ENCODE assay signal across 27 cellular contexts in the genomic region with DNA sequence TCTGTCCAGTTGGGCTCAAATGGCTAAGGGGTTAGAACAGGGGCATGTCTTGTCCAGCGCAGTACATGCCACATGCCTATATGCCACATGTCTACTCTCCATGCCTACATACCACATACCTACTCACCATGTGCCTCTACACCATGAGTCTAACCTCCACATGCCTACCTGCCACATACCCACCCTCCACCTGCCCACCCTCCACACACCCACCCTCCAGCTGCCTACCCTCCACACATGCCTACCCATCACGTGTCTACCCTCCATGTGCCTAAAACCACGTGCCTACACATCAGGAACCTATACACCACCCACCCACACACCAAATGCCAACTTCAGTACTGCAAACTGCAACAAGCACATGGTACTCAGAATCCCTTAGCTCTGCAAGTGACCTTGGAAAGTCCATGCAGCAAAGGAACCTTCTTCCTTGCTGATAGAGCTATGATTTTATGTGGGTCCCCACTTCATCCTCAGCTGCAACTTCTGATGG.
"Had no signal": no experiment of that assay in that cellular context is flagged by ENCODE, and none has a peak within 500 bp of the region (broad histone marks: within the 10 kb centered on the region; RNA-seq: fewer than 3 reads in every experiment).

No MANE protein-coding gene starts in this region.

- H3K9me3 ChIP-seq: SJCRH30 had no signal

- H3K27ac ChIP-seq: KMS-11, SJCRH30, SK-N-MC, WERI-Rb-1 had no signal

- H3K9me3 Mint-ChIP-seq: activated CD4-positive, alpha-beta memory T cell treated with anti-CD3 and anti-CD28 coated beads for 36 hours; activated CD4-positive, alpha-beta T cell treated with anti-CD3 and anti-CD28 coated beads, Interleukin-2, amount 10 ng/mL, durations not matched to agents 7 days and 5 days; activated naive CD4-positive, alpha-beta T cell treated with anti-CD3 and anti-CD28 coated beads, Interleukin-2, amount 10 ng/mL, durations not matched to agents 7 days and 5 days; activated naive CD8-positive, alpha-beta T cell treated with anti-CD3 and anti-CD28 coated beads, Interleukin-2, amount 50 U/mL, for 24 hours; central memory CD8-positive, alpha-beta T cell had no signal

- DNase-seq: activated CD4-positive, alpha-beta memory T cell treated with anti-CD3 and anti-CD28 coated beads for 36 hours; activated CD4-positive, alpha-beta T cell treated with anti-CD3 and anti-CD28 coated beads, Interleukin-2, amount 10 ng/mL, durations not matched to agents 7 days and 5 days; activated CD4-positive, CD25-positive, alpha-beta regulatory T cell; activated CD8-positive, alpha-beta memory T cell treated with anti-CD3 and anti-CD28 coated beads, Interleukin-2, amount 50 U/mL, for 4 hours; activated effector memory CD4-positive, alpha-beta T cell treated with Interleukin-2 at 50 U/mL for 16 hours; activated naive CD4-positive, alpha-beta T cell treated with anti-CD3 and anti-CD28 coated beads, Interleukin-2, amount 10 ng/mL, durations not matched to agents 7 days and 5 days; activated naive CD8-positive, alpha-beta T cell treated with anti-CD3 and anti-CD28 coated beads, Interleukin-2, amount 50 U/mL, for 24 hours; activated T-cell treated with anti-CD3 and anti-CD28 coated beads, Interleukin-2, amount 50 U/mL, for 48 hours; anterior cingulate cortex; NCI-H1092 treated with DMSO at 0.1 percent for 48 hours; NCI-H1417; NCI-H146; NCI-H187; NCI-H2029 treated with DMSO at 0.1 percent for 48 hours; NCI-H2107; NCI-H2171; NCI-H510A treated with DMSO at 0.1 percent for 48 hours; SHP77; SJCRH30; T1000; WERI-Rb-1 had no signal

- H3K27me3 ChIP-seq: SJCRH30 had no signal

- ATAC-seq: activated naive CD8-positive, alpha-beta T cell treated with anti-CD3 and anti-CD28 coated beads, Interleukin-2, amount 50 U/mL, for 24 hours; Panc1 had no signal

- H3K4me3 ChIP-seq: SJCRH30, SK-N-MC had no signal

- H3K27ac Mint-ChIP-seq: activated CD4-positive, alpha-beta memory T cell treated with anti-CD3 and anti-CD28 coated beads for 36 hours; activated CD4-positive, alpha-beta T cell treated with anti-CD3 and anti-CD28 coated beads, Interleukin-2, amount 10 ng/mL, durations not matched to agents 7 days and 5 days; activated naive CD4-positive, alpha-beta T cell treated with anti-CD3 and anti-CD28 coated beads, Interleukin-2, amount 10 ng/mL, durations not matched to agents 7 days and 5 days; activated naive CD8-positive, alpha-beta T cell; activated naive CD8-positive, alpha-beta T cell treated with anti-CD3 and anti-CD28 coated beads, Interleukin-2, amount 50 U/mL, for 24 hours; brain had no signal

- H3K9ac ChIP-seq: KMS-11 had no signal

- H3K27me3 Mint-ChIP-seq: activated CD4-positive, alpha-beta T cell treated with anti-CD3 and anti-CD28 coated beads, Interleukin-2, amount 10 ng/mL, durations not matched to agents 7 days and 5 days; central memory CD8-positive, alpha-beta T cell had no signal

- H3K4me1 ChIP-seq: SJCRH30 had no signal

- H3K4me2 ChIP-seq: KMS-11 had no signal

- H3K4me1 Mint-ChIP-seq: activated CD4-positive, alpha-beta T cell treated with anti-CD3 and anti-CD28 coated beads, Interleukin-2, amount 10 ng/mL, durations not matched to agents 7 days and 5 days; activated naive CD4-positive, alpha-beta T cell treated with anti-CD3 and anti-CD28 coated beads, Interleukin-2, amount 10 ng/mL, durations not matched to agents 7 days and 5 days; activated naive CD8-positive, alpha-beta T cell treated with anti-CD3 and anti-CD28 coated beads, Interleukin-2, amount 50 U/mL, for 24 hours; brain; central memory CD8-positive, alpha-beta T cell had no signal

- H3K4me3 Mint-ChIP-seq: activated CD4-positive, alpha-beta memory T cell treated with anti-CD3 and anti-CD28 coated beads for 36 hours; activated CD4-positive, alpha-beta T cell treated with anti-CD3 and anti-CD28 coated beads, Interleukin-2, amount 10 ng/mL, durations not matched to agents 7 days and 5 days; activated naive CD4-positive, alpha-beta T cell treated with anti-CD3 and anti-CD28 coated beads, Interleukin-2, amount 10 ng/mL, durations not matched to agents 7 days and 5 days; activated naive CD8-positive, alpha-beta T cell; activated naive CD8-positive, alpha-beta T cell treated with anti-CD3 and anti-CD28 coated beads, Interleukin-2, amount 50 U/mL, for 24 hours; brain; central memory CD8-positive, alpha-beta T cell had no signal

- H3K36me3 ChIP-seq: SJCRH30, WERI-Rb-1 had no signal
